In the genomic region with DNA sequence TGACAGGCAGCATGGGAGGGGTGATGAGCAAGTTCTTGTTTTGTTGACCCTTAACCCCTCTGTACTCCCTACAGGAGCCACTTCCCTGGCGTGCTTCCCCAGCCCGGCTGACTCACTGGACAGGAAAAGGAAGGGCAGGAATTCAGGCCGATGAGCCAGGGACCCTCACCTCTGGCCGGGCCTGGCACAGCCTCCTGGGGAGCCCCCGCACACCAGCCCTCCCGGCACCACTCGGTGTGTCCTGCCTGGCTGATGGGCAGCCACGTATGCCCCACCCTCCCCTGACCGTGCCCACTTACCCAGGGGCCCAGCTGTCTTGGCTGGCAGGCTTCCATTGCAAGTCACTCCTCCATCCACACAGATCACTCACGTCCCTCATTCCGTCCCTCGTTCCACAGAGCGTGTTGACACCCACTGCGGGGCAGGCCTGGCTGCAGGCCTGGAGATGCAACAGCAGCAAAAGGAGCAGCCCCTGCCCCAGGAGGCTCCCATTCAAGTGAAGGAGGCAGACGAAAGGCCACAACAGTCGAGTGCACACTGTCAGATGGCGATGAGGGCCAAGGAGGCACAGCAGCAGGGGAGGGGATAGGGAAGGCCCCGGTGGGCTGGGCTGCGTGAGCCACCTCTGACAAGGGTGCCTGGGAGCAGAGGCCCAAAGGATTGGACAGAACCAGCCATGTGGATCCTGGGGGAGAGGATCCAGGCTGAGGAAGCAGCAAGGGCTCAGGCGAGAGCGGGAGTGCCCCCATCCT, we compare ENCODE assay signal across 11 cellular contexts. TPM values are rescaled to one million over a fixed set of nuclear protein-coding genes. Genes with fewer than 3 reads are reported as not detected.
DNase-seq lines count a peak whose midpoint lies in the region; ATAC-seq and TF ChIP-seq lines count a peak whose summit lies in the region.
"Had no signal": no experiment of that assay in that cellular context is flagged by ENCODE, and none has a peak within 500 bp of the region (broad histone marks: within the 10 kb centered on the region; RNA-seq: fewer than 3 reads in every experiment).

No MANE protein-coding gene starts in this region.

- DNase-seq in AG10803 (ENCODE audit: low read depth) (peak; percentile 54), RWPE2 (ENCODE audit: low spot score) (no peak), fibroblast of pulmonary artery (ENCODE audit: low read depth) (peak; percentile 90), ovary (peak; percentile 80 to 89 (median 86)), superior temporal gyrus (ENCODE audit: extremely low spot score) (no peak), GM19238 (ENCODE audit: insufficient read length, low spot score) (no peak)
- DNase-seq: activated naive CD8-positive, alpha-beta T cell treated with anti-CD3 and anti-CD28 coated beads, Interleukin-2, amount 50 U/mL, for 24 hours; stimulated activated CD8-positive, alpha-beta memory T cell treated with anti-CD3 and anti-CD28 coated beads, Interleukin-4, amount 100 ng/mL, for 48 hours had no signal

- 26 to 28% (median 27%) methylated on average over 21 of the region's 21 CpGs for WGBS in ovary, 3 donors

- TF ChIP-seq CTCF in AG10803 (conservative IDR thresholded peaks at IDR 0.05; ENCODE audit: low read length) (no peak), RWPE2 (IDR thresholded peaks at IDR 0.05; ENCODE audit: poor library complexity, severe bottlenecking) (no peak), fibroblast of pulmonary artery (IDR thresholded peaks at IDR 0.05; ENCODE audit: low read length, missing control alignments) (no peak), ovary (IDR thresholded peaks at IDR 0.05) (no peak)

- no peak for TF ChIP-seq EP300 in ovary (IDR thresholded peaks at IDR 0.05)

- no peak for TF ChIP-seq POLR2A in ovary (IDR thresholded peaks at IDR 0.05)

- no peaks in the 10 kb centered on the region for H3K9me3 ChIP-seq in RWPE2 (ENCODE audit: severe bottlenecking)
- H3K9me3 ChIP-seq in ovary = no peaks in the 10 kb centered on the region

- no peak overlapping the region for H3K4me3 ChIP-seq in AG10803 (ENCODE audit: low read length)
- no peak overlapping the region for H3K4me3 ChIP-seq in RWPE2 (ENCODE audit: severe bottlenecking)
- H3K4me3 ChIP-seq in fibroblast of pulmonary artery (replicated peaks; ENCODE audit: low read depth, low read length) = no peak overlapping the region
- no peak overlapping the region for H3K4me3 ChIP-seq in ovary

- H3K4me1 ChIP-seq in RWPE2 (ENCODE audit: insufficient read depth, poor library complexity, severe bottlenecking) = peaks cover 41% of the 10 kb centered on the region
- H3K4me1 ChIP-seq in ovary (ENCODE audit: insufficient read depth) = peaks cover 19% of the 10 kb centered on the region

- H3K27me3 ChIP-seq in RWPE2 (ENCODE audit: insufficient read depth, poor library complexity, severe bottlenecking) (no peaks in the 10 kb centered on the region), ovary (no peaks in the 10 kb centered on the region)

- H3K36me3 ChIP-seq in RWPE2 (ENCODE audit: low read depth) (no peaks in the 10 kb centered on the region), ovary (no peaks in the 10 kb centered on the region)

- H3K27ac ChIP-seq in RWPE2 (ENCODE audit: poor library complexity, severe bottlenecking) = peak overlapping the region; percentile 78
- peak overlapping the region in 1 of 2 donors; percentile 15 for H3K27ac ChIP-seq in ovary
- H3K27ac ChIP-seq: C4-2B had no signal

- intact Hi-C loops in ovary (cut with DNase I) = no loop called here

- peak; percentile 82 for ATAC-seq in RWPE2 (ENCODE audit: low read depth)
- ATAC-seq in HG02852 (IDR thresholded peaks at IDR 0.05; ENCODE audit: unreplicated experiment) = no peak
- ATAC-seq in GM18909 (IDR thresholded peaks at IDR 0.05; ENCODE audit: poor library complexity, unreplicated experiment) = no peak
- ATAC-seq: activated naive CD8-positive, alpha-beta T cell treated with anti-CD3 and anti-CD28 coated beads, Interleukin-2, amount 50 U/mL, for 24 hours had no signal

RNA-seq across cellular contexts. Expression of a gene that starts 19.7 kb away (rescaled TPM):
- 100 to 1,000 TPM in 1 of 7 donors, 10 to 100 TPM in 6; 23.9 to 372 (median 49.2) TPM for total RNA-seq in ovary
- polyA plus RNA-seq in ovary = 100 to 1,000 TPM in 1 of 2 donors, 10 to 100 TPM in 1; 67.0 to 244 TPM

RNA-seq across cellular contexts. Expression of a gene that starts 56.0 kb away (rescaled TPM):
- 100 to 1,000 TPM in 3 of 7 donors, 10 to 100 TPM in 4; 37.9 to 203 (median 88.7) TPM for total RNA-seq in ovary
- 100 to 1,000 TPM; 107 to 278 TPM for polyA plus RNA-seq in ovary

Comparison
In these comparisons a context has a peak if more than half of its experiments do, and no peak if none do; other contexts are left out.
1. DNase-seq: peak in AG10803 (single experiment), fibroblast of pulmonary artery (single experiment) and ovary (5 of 5); none in RWPE2 (single experiment), superior temporal gyrus (single experiment) and GM19238 (single experiment).